Comparison of ENCODE assay signal across 29 cellular contexts in genomic region chr15:33908396-33908795, GRCh38. TPM values are rescaled to one million over a fixed set of nuclear protein-coding genes. Genes with fewer than 3 reads are reported as not detected.
DNase-seq lines count a peak whose midpoint lies in the region; ATAC-seq, FAIRE-seq and TF ChIP-seq lines count a peak whose summit lies in the region.
"Had no signal": no experiment of that assay in that cellular context is flagged by ENCODE, and none has a peak within 500 bp of the region (broad histone marks: within the 10 kb centered on the region; RNA-seq: fewer than 3 reads in every experiment).

No MANE protein-coding gene starts in this region.

- H3K27me3 Mint-ChIP-seq in activated T-cell treated with anti-CD3 and anti-CD28 coated beads, Interleukin-2, amount 50 U/mL, for 72 hours (ENCODE audit: low read depth) = no peaks in the 10 kb centered on the region
- H3K27me3 Mint-ChIP-seq in activated T-cell treated with anti-CD3 and anti-CD28 coated beads, Interleukin-2, amount 50 U/mL, for 24 hours = no peaks in the 10 kb centered on the region
- H3K27me3 Mint-ChIP-seq in astrocyte (ENCODE audit: low read depth, unreplicated experiment) = no peaks in the 10 kb centered on the region
- H3K27me3 Mint-ChIP-seq: activated CD4-positive, alpha-beta memory T cell treated with anti-CD3 and anti-CD28 coated beads for 36 hours; IgD-negative memory B cell; naive thymus-derived CD4-positive, alpha-beta T cell had no signal

- no peak overlapping the region for H3K4me3 Mint-ChIP-seq in activated T-cell treated with anti-CD3 and anti-CD28 coated beads, Interleukin-2, amount 50 U/mL, for 72 hours
- H3K4me3 Mint-ChIP-seq in activated T-cell treated with anti-CD3 and anti-CD28 coated beads, Interleukin-2, amount 50 U/mL, for 24 hours = no peak overlapping the region
- H3K4me3 Mint-ChIP-seq in astrocyte (ENCODE audit: unreplicated experiment) = no peak overlapping the region
- H3K4me3 Mint-ChIP-seq: activated CD4-positive, alpha-beta memory T cell treated with anti-CD3 and anti-CD28 coated beads for 36 hours; IgD-negative memory B cell; naive thymus-derived CD4-positive, alpha-beta T cell had no signal

- peak overlapping the region; percentile 60 for H3K27ac Mint-ChIP-seq in activated T-cell treated with anti-CD3 and anti-CD28 coated beads, Interleukin-2, amount 50 U/mL, for 72 hours
- no peak overlapping the region for H3K27ac Mint-ChIP-seq in activated T-cell treated with anti-CD3 and anti-CD28 coated beads, Interleukin-2, amount 50 U/mL, for 24 hours
- peak overlapping the region; percentile 28 for H3K27ac Mint-ChIP-seq in astrocyte (ENCODE audit: unreplicated experiment)
- H3K27ac Mint-ChIP-seq: activated CD4-positive, alpha-beta memory T cell treated with anti-CD3 and anti-CD28 coated beads for 36 hours; IgD-negative memory B cell; naive thymus-derived CD4-positive, alpha-beta T cell had no signal

- H3K9me3 ChIP-seq in astrocyte (ENCODE audit: insufficient read depth, low read depth, low read length) = no peaks in the 10 kb centered on the region
- no peaks in the 10 kb centered on the region for H3K9me3 ChIP-seq in fibroblast of lung (ENCODE audit: control insufficient read depth, insufficient read depth, low read depth, low read length)
- no peaks in the 10 kb centered on the region for H3K9me3 ChIP-seq in HAP-1
- H3K9me3 ChIP-seq: BE2C, stomach had no signal

- H3K36me3 ChIP-seq in astrocyte (ENCODE audit: insufficient read depth, low read length) (no peaks in the 10 kb centered on the region), fibroblast of lung (ENCODE audit: control insufficient read depth, insufficient read depth, low read length) (no peaks in the 10 kb centered on the region), HAP-1 (replicated peaks) (no peaks in the 10 kb centered on the region)
- H3K36me3 ChIP-seq: BE2C, stomach had no signal

- no peaks in the 10 kb centered on the region for H3K9me3 Mint-ChIP-seq in activated T-cell treated with anti-CD3 and anti-CD28 coated beads, Interleukin-2, amount 50 U/mL, for 72 hours
- no peaks in the 10 kb centered on the region for H3K9me3 Mint-ChIP-seq in activated T-cell treated with anti-CD3 and anti-CD28 coated beads, Interleukin-2, amount 50 U/mL, for 24 hours
- H3K9me3 Mint-ChIP-seq in astrocyte (ENCODE audit: unreplicated experiment) = no peaks in the 10 kb centered on the region
- H3K9me3 Mint-ChIP-seq: activated CD4-positive, alpha-beta memory T cell treated with anti-CD3 and anti-CD28 coated beads for 36 hours; IgD-negative memory B cell had no signal

- no peak for TF ChIP-seq CTCF in astrocyte (IDR thresholded peaks at IDR 0.05; ENCODE audit: insufficient read depth, low read depth, low read length)
- TF ChIP-seq CTCF in fibroblast of lung (conservative IDR thresholded peaks at IDR 0.05 in 1 of 2, IDR thresholded peaks at IDR 0.05 in 1 of 2; ENCODE audit: low read depth in 1 of 2, low read length in 2 of 2) = no peak

- H3K79me2 ChIP-seq in astrocyte (ENCODE audit: insufficient read depth, low read length) (peaks cover 3% of the 10 kb centered on the region), fibroblast of lung (ENCODE audit: control insufficient read depth, insufficient read depth, low read length) (no peaks in the 10 kb centered on the region)

- no peak for ATAC-seq in activated T-cell treated with anti-CD3 and anti-CD28 coated beads, Interleukin-2, amount 50 U/mL, for 72 hours (replicated peaks in 1 of 2)
- ATAC-seq in HG03135 (IDR thresholded peaks at IDR 0.05; ENCODE audit: unreplicated experiment) = no peak
- ATAC-seq: naive thymus-derived CD4-positive, alpha-beta T cell had no signal

- in situ Hi-C loops in HAP-1 (cut with MboI; ENCODE audit: low sequenced_read_pairs) = no loop called here

- H3K4me2 ChIP-seq in astrocyte (ENCODE audit: low read length) (peak overlapping the region; percentile 23), fibroblast of lung (ENCODE audit: extremely low read depth, insufficient read depth, low read length) (no peak overlapping the region)

- H3K27ac ChIP-seq in astrocyte (ENCODE audit: low read depth, low read length) (no peak overlapping the region), fibroblast of lung (ENCODE audit: insufficient read depth, low read length) (no peak overlapping the region)
- H3K27ac ChIP-seq: HL-60, stomach had no signal

- peaks cover 7% of the 10 kb centered on the region for H4K20me1 ChIP-seq in astrocyte (ENCODE audit: insufficient read depth, low read length)
- H4K20me1 ChIP-seq in fibroblast of lung (ENCODE audit: control insufficient read depth, extremely low read depth, insufficient read depth, low read length) = no peaks in the 10 kb centered on the region

- H3K36me3 Mint-ChIP-seq in activated T-cell treated with anti-CD3 and anti-CD28 coated beads, Interleukin-2, amount 50 U/mL, for 72 hours (ENCODE audit: insufficient read depth in 2 of 2) = no peaks in the 10 kb centered on the region
- H3K36me3 Mint-ChIP-seq in activated T-cell treated with anti-CD3 and anti-CD28 coated beads, Interleukin-2, amount 50 U/mL, for 24 hours (ENCODE audit: low read depth) = peaks cover 2% of the 10 kb centered on the region
- H3K36me3 Mint-ChIP-seq in astrocyte (ENCODE audit: low read depth, unreplicated experiment) = no peaks in the 10 kb centered on the region
- H3K36me3 Mint-ChIP-seq: activated CD4-positive, alpha-beta memory T cell treated with anti-CD3 and anti-CD28 coated beads for 36 hours; IgD-negative memory B cell had no signal

- DNase-seq in activated T-cell treated with anti-CD3 and anti-CD28 coated beads, Interleukin-2, amount 50 U/mL, for 72 hours = no peak
- no peak for DNase-seq in activated T-cell treated with anti-CD3 and anti-CD28 coated beads, Interleukin-2, amount 50 U/mL, for 24 hours
- DNase-seq in astrocyte (ENCODE audit: low read depth) (peak; percentile 62), fibroblast of lung (ENCODE audit: low read depth in 2 of 2) (peak; percentile 5 to 71), stromal cell of bone marrow (ENCODE audit: low read depth) (peak; percentile 30), HAP-1 (ENCODE audit: low spot score in 2 of 2) (no peak)
- DNase-seq in stimulated activated naive CD4-positive, alpha-beta T cell (lab: John Stamatoyannopoulos, UW) = no peak
- DNase-seq: 8988T; activated CD4-positive, alpha-beta memory T cell treated with anti-CD3 and anti-CD28 coated beads for 36 hours; activated gamma-delta T cell treated with Interleukin-2 at 50 U/mL for 16 hours; BE2C; central memory CD4-positive, alpha-beta T cell; COR-L47; DMS79 treated with DMSO at 0.1 percent for 48 hours; erythroblast; GOT3; naive thymus-derived CD4-positive, alpha-beta T cell; NCI-H1436 treated with DMSO at 0.1 percent for 48 hours; NCI-H524 treated with DMSO at 0.1 percent for 48 hours; occipital lobe; stomach; T-helper 2 cell; trophoblast cell had no signal

- no peak for FAIRE-seq in astrocyte (lab: Jason Lieb, UNC)
- FAIRE-seq: RCC 7860 had no signal

- no peak overlapping the region for H3K4me3 ChIP-seq in astrocyte (ENCODE audit: insufficient read depth, low read depth, low read length)
- no peak overlapping the region for H3K4me3 ChIP-seq in fibroblast of lung (replicated peaks in 1 of 4; ENCODE audit: control extremely low read depth in 1 of 4, insufficient read depth in 1 of 4, low read depth in 3 of 4, low read length in 4 of 4)
- no peak overlapping the region for H3K4me3 ChIP-seq in HAP-1
- H3K4me3 ChIP-seq: stomach had no signal

- H3K4me1 Mint-ChIP-seq in activated T-cell treated with anti-CD3 and anti-CD28 coated beads, Interleukin-2, amount 50 U/mL, for 72 hours (ENCODE audit: low read depth) = peaks cover 5% of the 10 kb centered on the region
- H3K4me1 Mint-ChIP-seq in activated T-cell treated with anti-CD3 and anti-CD28 coated beads, Interleukin-2, amount 50 U/mL, for 24 hours (ENCODE audit: low read depth) = peaks cover 6% of the 10 kb centered on the region
- H3K4me1 Mint-ChIP-seq in astrocyte (ENCODE audit: low read depth, unreplicated experiment) = peaks cover 35% of the 10 kb centered on the region

- peaks cover 29% of the 10 kb centered on the region for H3K4me1 ChIP-seq in astrocyte (ENCODE audit: insufficient read depth, low read length)
- peaks cover 4% of the 10 kb centered on the region for H3K4me1 ChIP-seq in fibroblast of lung (ENCODE audit: control insufficient read depth, extremely low read depth, insufficient read depth, low read length)
- H3K4me1 ChIP-seq in HAP-1 = no peaks in the 10 kb centered on the region
- H3K4me1 ChIP-seq: BE2C, stomach had no signal

- H2AFZ ChIP-seq in astrocyte (ENCODE audit: low read depth, low read length) = no peak overlapping the region
- H2AFZ ChIP-seq in fibroblast of lung (ENCODE audit: low read length) = no peak overlapping the region

- H3K27me3 ChIP-seq in astrocyte (ENCODE audit: insufficient read depth, low read length) (no peaks in the 10 kb centered on the region), fibroblast of lung (ENCODE audit: control insufficient read depth, insufficient read depth, low read length) (no peaks in the 10 kb centered on the region), HAP-1 (ENCODE audit: low read depth) (no peaks in the 10 kb centered on the region)
- H3K27me3 ChIP-seq: BE2C, stomach had no signal

- H3K9ac ChIP-seq in astrocyte (ENCODE audit: low read length) (no peak overlapping the region), fibroblast of lung (ENCODE audit: insufficient read depth, low read length) (no peak overlapping the region)

RNA-seq across cellular contexts. Expression of gene CHRM5, which starts 59.9 kb away (rescaled TPM):
- not detected for total RNA-seq in activated T-cell treated with anti-CD3 and anti-CD28 coated beads, Interleukin-2, amount 50 U/mL, for 72 hours
- 0.07 TPM in 1 of 2 replicates, not detected in the other for total RNA-seq in astrocyte
- total RNA-seq in fibroblast of lung = not detected in 2 replicates
- 0.01 and 0.03 TPM in 2 replicates for polyA plus RNA-seq in fibroblast of lung
- polyA plus RNA-seq in fibroblast of lung (2012) = 0.03 TPM in 1 of 2 replicates, not detected in the other
- polyA minus RNA-seq in fibroblast of lung (ENCODE audit: low replicate concordance) = not detected in 2 replicates
- total RNA-seq: activated CD4-positive, alpha-beta memory T cell treated with anti-CD3 and anti-CD28 coated beads for 36 hours; mesenteric fat pad; naive thymus-derived CD4-positive, alpha-beta T cell; SK-MEL-5; stomach had no signal
- polyA plus RNA-seq: IgD-negative memory B cell, stomach had no signal

Comparison
In these comparisons a context has a peak if more than half of its experiments do, and no peak if none do; other contexts are left out.
1. DNase-seq: peak in astrocyte (single experiment), fibroblast of lung (2 of 2) and stromal cell of bone marrow (single experiment); none in activated T-cell treated with anti-CD3 and anti-CD28 coated beads, Interleukin-2, amount 50 U/mL, for 72 hours (0 of 2), activated T-cell treated with anti-CD3 and anti-CD28 coated beads, Interleukin-2, amount 50 U/mL, for 24 hours (single experiment), HAP-1 (0 of 2) and stimulated activated naive CD4-positive, alpha-beta T cell (0 of 6).